In the genomic region with DNA sequence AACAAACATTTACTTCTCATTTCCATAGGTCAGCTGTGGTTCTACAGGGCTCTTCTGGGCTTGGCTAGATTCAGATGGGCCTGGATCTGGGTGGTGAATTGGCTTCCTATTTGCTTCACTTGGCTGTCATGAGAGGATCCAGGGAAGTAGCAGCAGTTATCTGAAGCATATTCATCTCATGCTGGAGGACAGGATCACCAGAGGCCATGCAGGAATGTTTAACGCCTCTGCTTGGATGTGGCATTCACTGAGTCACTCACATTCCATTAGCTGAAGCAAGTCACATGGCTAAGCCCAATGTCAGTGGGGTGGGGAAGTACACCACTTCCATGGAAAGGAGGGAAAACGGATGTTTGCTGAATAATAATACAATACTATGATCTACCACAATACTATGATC, we compare ENCODE assay signal across 7 cellular contexts. TPM values are rescaled to one million over a fixed set of nuclear protein-coding genes. Genes with fewer than 3 reads are reported as not detected.
"Had no signal": no experiment of that assay in that cellular context is flagged by ENCODE, and none has a peak within 500 bp of the region (broad histone marks: within the 10 kb centered on the region; RNA-seq: fewer than 3 reads in every experiment).

No MANE protein-coding gene starts in this region.

RNA-seq across cellular contexts. Expression of a gene that starts 15.2 kb away (rescaled TPM):
- total RNA-seq: HT-29, LHCN-M2, MCF 10A, OCI-LY7, PC-3, SK-MEL-5 had no signal
- polyA plus RNA-seq: SK-N-SH had no signal
